ENCODE assay signal across 8 cellular contexts in the genomic region with DNA sequence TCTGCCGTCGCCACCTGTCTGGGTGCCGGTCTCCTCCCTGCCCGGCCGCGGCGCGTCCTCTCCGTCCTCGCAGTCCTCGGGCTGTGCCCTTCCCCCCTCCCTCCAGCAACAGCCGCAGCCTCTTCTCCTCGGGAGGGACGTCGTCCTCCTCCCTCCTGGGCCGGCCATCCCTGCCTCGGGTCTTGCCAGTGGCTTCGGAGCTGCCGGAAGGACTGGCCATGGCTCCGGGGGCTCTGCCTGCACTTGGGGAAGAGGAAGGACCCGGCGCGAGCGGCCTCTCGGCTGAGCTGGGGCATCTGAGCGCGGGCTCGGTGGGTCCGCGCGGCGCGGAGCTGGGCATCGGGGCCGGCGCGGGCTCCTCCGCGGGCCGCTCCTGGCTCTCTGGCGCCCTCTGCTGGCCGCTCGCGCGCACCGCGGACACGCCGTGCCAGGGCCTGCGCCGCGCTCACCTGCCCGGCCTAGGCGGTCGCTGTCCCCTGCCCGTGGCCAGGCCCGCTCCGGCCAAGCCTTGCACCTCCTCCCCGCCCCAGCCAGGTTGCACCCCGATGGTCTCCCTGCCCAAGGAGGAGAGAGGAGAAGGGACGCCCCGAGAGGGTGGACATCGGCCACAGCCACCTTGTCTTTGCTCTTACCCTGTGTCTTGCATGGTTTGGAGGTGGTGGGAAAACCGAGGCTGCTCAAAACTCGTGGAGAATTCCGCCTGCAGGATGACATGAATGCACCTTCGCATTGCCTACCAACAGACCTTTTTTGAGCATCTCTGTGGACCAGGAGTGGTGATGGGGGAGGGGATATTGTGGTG.
A peak's percentile ranks its signal among the peaks of the same experiment; 100 is the strongest.
DNase-seq lines count a peak whose midpoint lies in the region; ATAC-seq and TF ChIP-seq lines count a peak whose summit lies in the region.
"Not testable (repeated sequence)": the region's sequence is repeated elsewhere in the genome, so short reads cannot be mapped to it uniquely, and the experiment has no call there.

No MANE protein-coding gene starts in this region.

- not testable (repeated sequence) for H2AFZ ChIP-seq in HCT116 (ENCODE audit: low read depth, low read length, poor library complexity, severe bottlenecking)
- peak overlapping the region; percentile 77 for H2AFZ ChIP-seq in neuron (ENCODE audit: low read depth, low read length)

- H3K4me2 ChIP-seq in BLaER1 (peak overlapping the region; percentile 88), HCT116 (ENCODE audit: low read length) (peak overlapping the region; percentile 59)

- not testable (repeated sequence) for H3K4me1 ChIP-seq in BLaER1; HCT116 (ENCODE audit: control insufficient read depth in 1 of 2, insufficient read depth in 2 of 2, low read length in 2 of 2); neuron (ENCODE audit: insufficient read depth, low read length)
- peaks cover 0 to 11% (median 3%) of the 10 kb centered on the region in 4 donors for H3K4me1 ChIP-seq in Peyer's patch

- BruUV-seq in HCT116 (replicated peaks; lab: Mats Ljungman, UMichigan) = not testable (repeated sequence)

- POLR2A ChIA-PET in HCT116 (lab: Charles Lee) = not testable (repeated sequence)

- not testable (repeated sequence) for H4K20me1 ChIP-seq in BLaER1; HCT116 (ENCODE audit: insufficient read depth)

- peak; percentile 98 for ATAC-seq in HCT116

- H3K4me3 ChIP-seq in BLaER1 = peak overlapping the region; percentile 67
- not testable (repeated sequence) for H3K4me3 ChIP-seq in HCT116 (replicated peaks in 1 of 2; ENCODE audit: low read depth in 1 of 2, low read length in 2 of 2)
- H3K4me3 ChIP-seq in Peyer's patch = peak overlapping the region in 3 of 4 donors; percentile 38 to 61 (median 59)
- H3K4me3 ChIP-seq in cardiac fibroblast (replicated peaks in 1 of 2; ENCODE audit: low read depth in 2 of 2, low read length in 2 of 2) = peak overlapping the region; percentile 32 to 34
- peak overlapping the region; percentile 58 for H3K4me3 ChIP-seq in neuron (ENCODE audit: low read length)

- TF ChIP-seq POLR2A in HCT116 (IDR thresholded peaks at IDR 0.05; ENCODE audit: borderline replicate concordance, extremely low read depth, insufficient read depth, insufficient read length); Peyer's patch (IDR thresholded peaks at IDR 0.05): not testable (repeated sequence)

- not testable (repeated sequence) for H3K9me3 ChIP-seq in BLaER1; HCT116 (ENCODE audit: control insufficient read depth in 1 of 2, insufficient read depth in 1 of 2, low read depth in 1 of 2, low read length in 2 of 2); Peyer's patch; neuron (ENCODE audit: low read length)

- H3K79me2 ChIP-seq in HCT116 (ENCODE audit: insufficient read depth, low read length) = not testable (repeated sequence)

- H3K9me2 ChIP-seq in HCT116 (ENCODE audit: insufficient read depth) = not testable (repeated sequence)

- not testable (repeated sequence) for H3K27me3 ChIP-seq in BLaER1; HCT116 (ENCODE audit: insufficient read depth, low read length); Peyer's patch; neuron (ENCODE audit: insufficient read depth, low read length)

- H3K27ac ChIP-seq in BLaER1; HCT116 (ENCODE audit: low read depth, low read length); Peyer's patch: not testable (repeated sequence)

- CTCF ChIA-PET in HCT116 (lab: Charles Lee) = not testable (repeated sequence)

- not testable (repeated sequence) for H3K36me3 ChIP-seq in BLaER1; HCT116 (ENCODE audit: control insufficient read depth in 1 of 2, insufficient read depth in 2 of 2, low read length in 2 of 2); Peyer's patch; neuron (ENCODE audit: insufficient read depth, low read length)

- H3K9ac ChIP-seq in BLaER1 = peak overlapping the region; percentile 60; the same call in 1 of the 2 replicates
- not testable (repeated sequence) for H3K9ac ChIP-seq in HCT116 (ENCODE audit: low read length)

- intact Hi-C loops in HCT116 (cut with micrococcal nuclease) = not testable (repeated sequence)

- TF ChIP-seq CTCF in HCT116 (IDR thresholded peaks at IDR 0.05 in 2 of 3, conservative IDR thresholded peaks at IDR 0.05 in 1 of 3; ENCODE audit: borderline replicate concordance in 1 of 3, insufficient read depth in 1 of 3, low read depth in 2 of 3, low read length in 2 of 3) (peak in 2 of 3 experiments; percentile 32 to 35; a peak in 4 of 6 replicates), Peyer's patch (IDR thresholded peaks at IDR 0.05) (peak in 5 of 6 experiments; percentile 6 to 80 (median 60))
- TF ChIP-seq CTCF in cardiac fibroblast (IDR thresholded peaks at IDR 0.05; ENCODE audit: low read depth, low read length) = not testable (repeated sequence)

- not testable (repeated sequence) for DNase-seq in HCT116 (ENCODE audit: low read depth, low spot score)
- DNase-seq in Peyer's patch (peak in 2 of 3 donors; percentile 59 to 60), cardiac fibroblast (ENCODE audit: low read depth in 2 of 2) (peak in 1 of 2 donors; percentile 11), hepatic stellate cell (ENCODE audit: low spot score) (peak; percentile 21)
- DNase-seq in activated CD8-positive, alpha-beta memory T cell treated with anti-CD3 and anti-CD28 coated beads, Interleukin-2, amount 50 U/mL, for 48 hours = peak; percentile 89
- peak; percentile 7 to 31 for DNase-seq in stimulated activated CD8-positive, alpha-beta memory T cell treated with anti-CD3 and anti-CD28 coated beads, Interleukin-15, amount 100 ng/mL, for 48 hours (ENCODE audit: low read depth in 2 of 2)

- not testable (repeated sequence) for TF ChIP-seq RAD21 in HCT116 (IDR thresholded peaks at IDR 0.05; ENCODE audit: low read depth)

- RAD21 ChIA-PET in HCT116 (lab: Charles Lee; ENCODE audit: low non-redundant PET in 1 of 2, low total read pairs in 2 of 2, uncharacterized antibody in 2 of 2, unreplicated experiment in 2 of 2) = not testable (repeated sequence)
